1 cellular context compared by ENCODE assay signal in genomic region chr19:49503582-49503962, GRCh38.
TF ChIP-seq lines count a peak whose summit lies in the region.

No MANE protein-coding gene starts in this region.

TF ChIP-seq in HepG2, 621 proteins besides CTCF, POLR2A, EP300 and RAD21:
- TF ChIP-seq EEA1 (CRISPR knock-in tag; IDR thresholded peaks at IDR 0.05; ENCODE audit: borderline replicate concordance) (no peak), ZNF180 (CRISPR knock-in tag; IDR thresholded peaks at IDR 0.05; ENCODE audit: borderline replicate concordance, low read depth) (no peak), KDM1A (CRISPR knock-in tag; IDR thresholded peaks at IDR 0.05) (no peak), JUND (CRISPR knock-in tag; IDR thresholded peaks at IDR 0.05) (no peak), ZBTB4 (CRISPR knock-in tag; IDR thresholded peaks at IDR 0.05; ENCODE audit: borderline replicate concordance) (no peak), ZNF329 (CRISPR knock-in tag; IDR thresholded peaks at IDR 0.05; ENCODE audit: low read depth) (no peak), NAIF1 (CRISPR knock-in tag; IDR thresholded peaks at IDR 0.05; ENCODE audit: borderline replicate concordance) (no peak)
- TF ChIP-seq, protein P1, sequence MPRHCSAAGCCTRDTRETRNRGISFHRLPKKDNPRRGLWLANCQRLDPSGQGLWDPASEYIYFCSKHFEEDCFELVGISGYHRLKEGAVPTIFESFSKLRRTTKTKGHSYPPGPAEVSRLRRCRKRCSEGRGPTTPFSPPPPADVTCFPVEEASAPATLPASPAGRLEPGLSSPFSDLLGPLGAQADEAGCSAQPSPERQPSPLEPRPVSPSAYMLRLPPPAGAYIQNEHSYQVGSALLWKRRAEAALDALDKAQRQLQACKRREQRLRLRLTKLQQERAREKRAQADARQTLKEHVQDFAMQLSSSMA (CRISPR knock-in tag; IDR thresholded peaks at IDR 0.05), result no peak
TF ChIP-seq in HepG2: peak in this region for 0.
